8 cellular contexts compared by ENCODE assay signal in the genomic region with DNA sequence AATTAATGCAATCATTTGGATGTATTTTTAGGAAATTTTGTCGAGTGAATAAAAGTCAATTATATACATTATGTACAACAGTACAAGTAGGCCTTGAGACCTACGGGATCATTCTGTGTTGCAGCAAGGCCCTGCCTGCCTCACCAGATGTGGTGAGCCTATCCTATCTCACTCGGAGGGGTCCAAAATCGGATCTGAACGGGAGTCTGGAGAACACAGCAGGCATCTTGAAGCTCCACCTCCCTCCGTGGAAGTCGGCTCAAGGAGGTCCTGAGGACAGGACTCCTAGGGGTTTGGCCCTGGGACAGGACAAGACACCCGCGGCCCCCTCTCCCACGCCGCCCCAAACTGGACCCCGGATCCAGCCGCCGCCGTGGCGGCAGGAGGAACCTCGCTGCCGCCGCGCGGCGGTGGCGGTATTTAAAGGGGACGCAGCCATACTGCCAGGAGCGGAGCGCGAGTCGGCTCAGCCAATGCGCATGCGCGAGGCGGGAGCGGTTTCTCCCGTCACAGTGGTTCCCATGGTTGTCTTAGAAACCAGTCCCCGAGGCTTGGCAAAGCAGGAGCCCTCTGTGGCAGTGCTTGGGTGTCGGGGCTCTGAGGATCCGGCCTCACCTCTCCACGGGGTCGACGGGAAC.
DNase-seq lines count a peak whose midpoint lies in the region; ATAC-seq and TF ChIP-seq lines count a peak whose summit lies in the region.
"Not testable (repeated sequence)": the region's sequence is repeated elsewhere in the genome, so short reads cannot be mapped to it uniquely, and the experiment has no call there.

No MANE protein-coding gene starts in this region.

- not testable (repeated sequence) for TF ChIP-seq CTCF in WTC11 (IDR thresholded peaks at IDR 0.05)

- intact Hi-C loops in CD4-positive, alpha-beta memory T cell (cut with micrococcal nuclease); head of caudate nucleus (cut with DNase I); posterior vena cava (cut with DNase I): not testable (repeated sequence)

- H3K9me3 Mint-ChIP-seq in CD4-positive, alpha-beta memory T cell; WTC11: not testable (repeated sequence)

- H3K4me3 ChIP-seq in CD4-positive, alpha-beta memory T cell (ENCODE audit: low read length in 2 of 2), result not testable (repeated sequence)

- not testable (repeated sequence) for H3K27ac ChIP-seq in CD4-positive, alpha-beta memory T cell (ENCODE audit: low read depth, low read length)

- H3K36me3 Mint-ChIP-seq in CD4-positive, alpha-beta memory T cell; WTC11: not testable (repeated sequence)

- H3K4me1 ChIP-seq in CD4-positive, alpha-beta memory T cell (ENCODE audit: insufficient read depth, low read length), result not testable (repeated sequence)

- POLR2A ChIA-PET in CD4-positive, alpha-beta memory T cell (lab: Charles Lee; ENCODE audit: partially characterized antibody); WTC11 (lab: Charles Lee): not testable (repeated sequence)

- ATAC-seq in GM21423 (IDR thresholded peaks at IDR 0.05; ENCODE audit: unreplicated experiment), result peak; percentile 77
- peak; percentile 86 for ATAC-seq in HG03139 (IDR thresholded peaks at IDR 0.05; ENCODE audit: unreplicated experiment)
- peak; percentile 68 for ATAC-seq in WTC11

- H3K4me3 Mint-ChIP-seq in CD4-positive, alpha-beta memory T cell; WTC11: not testable (repeated sequence)

- H3K27me3 ChIP-seq in CD4-positive, alpha-beta memory T cell (ENCODE audit: insufficient read depth, low read length), result not testable (repeated sequence)

- not testable (repeated sequence) for H3K27ac Mint-ChIP-seq in CD4-positive, alpha-beta memory T cell; WTC11

- DNase-seq in CD4-positive, alpha-beta memory T cell, result peak; percentile 85 to 88 (median 87)
- DNase-seq in WTC11 (ENCODE audit: low spot score) (peak; percentile 92), head of caudate nucleus (peak; percentile 59 to 99 (median 95)), posterior vena cava (ENCODE audit: low spot score) (peak; percentile 96)
- peak; percentile 69 to 74 for DNase-seq in activated T-helper 1 cell treated with anti-CD3 and anti-CD28 coated beads, Interleukin-2, amount 50 U/mL, for 16 hours (ENCODE audit: low read depth in 1 of 2, low spot score in 1 of 2)
- DNase-seq in stimulated activated CD8-positive, alpha-beta memory T cell treated with anti-CD3 and anti-CD28 coated beads, Interleukin-2, amount 100 ng/mL, for 48 hours (ENCODE audit: low read depth in 2 of 2), result peak; percentile 66 to 84

- CTCF ChIA-PET in CD4-positive, alpha-beta memory T cell (lab: Charles Lee; ENCODE audit: partially characterized antibody); WTC11 (lab: Charles Lee): not testable (repeated sequence)

- not testable (repeated sequence) for H3K9me3 ChIP-seq in CD4-positive, alpha-beta memory T cell (ENCODE audit: control insufficient read depth in 1 of 2, low read length in 2 of 2)

- not testable (repeated sequence) for H3K36me3 ChIP-seq in CD4-positive, alpha-beta memory T cell (ENCODE audit: insufficient read depth, low read length)

- not testable (repeated sequence) for H3K4me1 Mint-ChIP-seq in CD4-positive, alpha-beta memory T cell; WTC11

- H3K27me3 Mint-ChIP-seq in CD4-positive, alpha-beta memory T cell; WTC11 (ENCODE audit: low read depth): not testable (repeated sequence)
